In genomic region chr2:144162652-144163051, GRCh38 we compare ENCODE assay signal across 8 cellular contexts.
DNase-seq lines count a peak whose midpoint lies in the region; ATAC-seq and TF ChIP-seq lines count a peak whose summit lies in the region.

No MANE protein-coding gene starts in this region.

- peak; percentile 74 for ATAC-seq in activated naive CD8-positive, alpha-beta T cell treated with anti-CD3 and anti-CD28 coated beads, Interleukin-2, amount 10 ng/mL, durations not matched to agents 7 days and 5 days (ENCODE audit: low read depth)
- ATAC-seq in HG03159 (IDR thresholded peaks at IDR 0.05; ENCODE audit: unreplicated experiment): peak; percentile 82

- no peaks in the 10 kb centered on the region for H3K9me3 Mint-ChIP-seq in activated naive CD8-positive, alpha-beta T cell treated with anti-CD3 and anti-CD28 coated beads, Interleukin-2, amount 10 ng/mL, durations not matched to agents 7 days and 5 days
- H3K9me3 Mint-ChIP-seq in activated naive CD8-positive, alpha-beta T cell treated with anti-CD3 and anti-CD28 coated beads for 36 hours: no peaks in the 10 kb centered on the region

- H3K27ac Mint-ChIP-seq in activated naive CD8-positive, alpha-beta T cell treated with anti-CD3 and anti-CD28 coated beads, Interleukin-2, amount 10 ng/mL, durations not matched to agents 7 days and 5 days: no peak overlapping the region
- no peak overlapping the region for H3K27ac Mint-ChIP-seq in activated naive CD8-positive, alpha-beta T cell treated with anti-CD3 and anti-CD28 coated beads for 36 hours

- no peaks in the 10 kb centered on the region for H3K27me3 Mint-ChIP-seq in activated naive CD8-positive, alpha-beta T cell treated with anti-CD3 and anti-CD28 coated beads, Interleukin-2, amount 10 ng/mL, durations not matched to agents 7 days and 5 days
- no peaks in the 10 kb centered on the region for H3K27me3 Mint-ChIP-seq in activated naive CD8-positive, alpha-beta T cell treated with anti-CD3 and anti-CD28 coated beads for 36 hours

- no peak for DNase-seq in activated naive CD8-positive, alpha-beta T cell treated with anti-CD3 and anti-CD28 coated beads, Interleukin-2, amount 10 ng/mL, durations not matched to agents 7 days and 5 days
- DNase-seq in activated naive CD8-positive, alpha-beta T cell treated with anti-CD3 and anti-CD28 coated beads for 36 hours: no peak
- DNase-seq in activated CD4-positive, alpha-beta T cell treated with anti-CD3 and anti-CD28 coated beads for 4 hours: peak; percentile 29 to 53
- DNase-seq in fibroblast of mammary gland (ENCODE audit: low read depth): no peak
- DNase-seq in stimulated activated CD4-positive, alpha-beta T cell treated with anti-CD3 and anti-CD28 coated beads, Interleukin-4, amount 100 ng/mL, for 4 hours: peak; percentile 4 to 28
- no peak for DNase-seq in pons (ENCODE audit: low spot score)
- no peak for DNase-seq in SKM-1 treated with dmso at 0.1 percent for 144 hours (lab: John Stamatoyannopoulos, UW; ENCODE audit: unreplicated experiment)

- H3K36me3 Mint-ChIP-seq in activated naive CD8-positive, alpha-beta T cell treated with anti-CD3 and anti-CD28 coated beads, Interleukin-2, amount 10 ng/mL, durations not matched to agents 7 days and 5 days: no peaks in the 10 kb centered on the region
- peaks cover 3% of the 10 kb centered on the region for H3K36me3 Mint-ChIP-seq in activated naive CD8-positive, alpha-beta T cell treated with anti-CD3 and anti-CD28 coated beads for 36 hours

- H3K4me3 ChIP-seq in fibroblast of mammary gland (ENCODE audit: control insufficient read depth, low read depth, low read length): no peak overlapping the region

- TF ChIP-seq CTCF in fibroblast of mammary gland (conservative IDR thresholded peaks at IDR 0.05; ENCODE audit: control insufficient read depth, insufficient read depth, low read depth, low read length): peak; percentile 36

- no peak overlapping the region for H3K4me3 Mint-ChIP-seq in activated naive CD8-positive, alpha-beta T cell treated with anti-CD3 and anti-CD28 coated beads, Interleukin-2, amount 10 ng/mL, durations not matched to agents 7 days and 5 days
- H3K4me3 Mint-ChIP-seq in activated naive CD8-positive, alpha-beta T cell treated with anti-CD3 and anti-CD28 coated beads for 36 hours: no peak overlapping the region

- peaks cover 2% of the 10 kb centered on the region for H3K4me1 Mint-ChIP-seq in activated naive CD8-positive, alpha-beta T cell treated with anti-CD3 and anti-CD28 coated beads, Interleukin-2, amount 10 ng/mL, durations not matched to agents 7 days and 5 days
- H3K4me1 Mint-ChIP-seq in activated naive CD8-positive, alpha-beta T cell treated with anti-CD3 and anti-CD28 coated beads for 36 hours: peaks cover 13% of the 10 kb centered on the region

- POLR2A ChIA-PET in activated naive CD8-positive, alpha-beta T cell treated with anti-CD3 and anti-CD28 coated beads, Interleukin-2, amount 10 ng/mL, durations not matched to agents 7 days and 5 days (lab: Charles Lee): interaction anchor here (1.6 kb wide), 1 partner anchor 169 kb away, joined by 5 read pairs; a partner anchor contains a TSS

Comparison
In these comparisons a context has a peak if more than half of its experiments do, and no peak if none do; other contexts are left out.
1. DNase-seq: peak in activated CD4-positive, alpha-beta T cell treated with anti-CD3 and anti-CD28 coated beads for 4 hours (2 of 2) and stimulated activated CD4-positive, alpha-beta T cell treated with anti-CD3 and anti-CD28 coated beads, Interleukin-4, amount 100 ng/mL, for 4 hours (2 of 2); none in activated naive CD8-positive, alpha-beta T cell treated with anti-CD3 and anti-CD28 coated beads, Interleukin-2, amount 10 ng/mL, durations not matched to agents 7 days and 5 days (single experiment), activated naive CD8-positive, alpha-beta T cell treated with anti-CD3 and anti-CD28 coated beads for 36 hours (single experiment), fibroblast of mammary gland (single experiment), pons (single experiment) and SKM-1 treated with dmso at 0.1 percent for 144 hours (single experiment).